9 cellular contexts compared by ENCODE assay signal in the genomic region with DNA sequence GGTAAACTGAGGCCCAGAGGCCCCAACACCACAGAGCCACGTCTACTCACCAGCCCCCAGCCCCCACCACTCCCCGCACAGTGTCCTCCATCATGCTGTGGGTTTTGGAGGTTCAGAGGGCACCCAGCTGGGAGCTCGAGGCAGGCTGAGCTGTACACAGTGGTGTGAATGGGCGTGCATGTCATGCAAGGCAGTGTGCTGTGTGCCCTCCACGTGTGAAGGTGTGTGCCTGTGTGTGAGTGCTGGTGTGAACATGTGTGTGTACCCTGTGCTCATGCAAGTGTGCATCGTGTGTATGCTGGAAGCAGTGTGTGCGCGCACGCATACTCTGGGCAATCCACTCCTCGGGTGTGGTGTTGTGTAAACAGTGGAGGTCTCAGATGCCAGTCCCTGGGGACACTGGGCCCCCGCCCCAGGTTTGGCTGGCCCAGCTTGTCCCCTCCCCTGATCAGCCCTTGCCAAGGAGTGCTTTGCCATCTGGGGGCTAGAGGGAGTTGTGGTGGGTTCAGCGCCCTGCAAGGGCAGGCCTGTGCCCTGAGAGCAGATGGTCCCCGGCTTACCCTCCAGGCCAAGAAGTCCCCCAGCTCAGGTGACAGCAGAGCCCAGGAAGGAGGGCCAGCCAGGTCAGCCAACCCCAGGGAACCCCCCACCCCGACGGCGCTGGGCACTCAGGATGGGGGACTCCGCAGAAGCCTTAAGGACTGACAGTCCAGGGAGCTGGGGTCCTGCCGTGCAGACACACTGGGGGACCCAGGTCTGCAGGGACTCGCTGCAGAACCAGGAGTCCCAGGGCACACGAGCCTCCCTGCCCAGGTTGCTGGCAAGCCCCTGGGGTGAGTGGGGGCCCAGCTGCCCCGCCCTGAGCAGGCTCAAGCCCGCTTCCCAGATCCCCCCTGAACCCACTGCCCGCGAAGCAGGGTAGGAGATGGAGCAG. TPM values are rescaled to one million over a fixed set of nuclear protein-coding genes. Genes with fewer than 3 reads are reported as not detected.
DNase-seq lines count a peak whose midpoint lies in the region; ATAC-seq, FAIRE-seq and TF ChIP-seq lines count a peak whose summit lies in the region.
"Had no signal": no experiment of that assay in that cellular context is flagged by ENCODE, and none has a peak within 500 bp of the region (broad histone marks: within the 10 kb centered on the region; RNA-seq: fewer than 3 reads in every experiment).

No MANE protein-coding gene starts in this region.

- no peaks in the 10 kb centered on the region for H3K79me1 ChIP-seq in H1 (ENCODE audit: low read depth, low read length)

- H4K20me1 ChIP-seq in H1 (replicated peaks in 1 of 2; ENCODE audit: control insufficient read depth in 1 of 2, insufficient read depth in 2 of 2, low read length in 2 of 2), result peaks cover 5 to 6% of the 10 kb centered on the region in 2 experiments

- no peak overlapping the region for H3K23ac ChIP-seq in H1 (ENCODE audit: insufficient read length)

- H3K27me3 ChIP-seq in Caco-2 (replicated peaks; ENCODE audit: control insufficient read depth, insufficient read depth, low read length) (no peaks in the 10 kb centered on the region), H1 (replicated peaks in 1 of 4; ENCODE audit: control insufficient read depth in 3 of 4, extremely low read depth in 1 of 4, insufficient read depth in 3 of 4, low read length in 3 of 4) (peaks cover 12 to 57% (median 43%) of the 10 kb centered on the region in 4 experiments)

- H3K18ac ChIP-seq in H1 (ENCODE audit: extremely low read depth, low read length), result no peak overlapping the region

- no peak overlapping the region for H2BK20ac ChIP-seq in H1 (ENCODE audit: low read length)

- CTCF ChIA-PET in Caco-2 (lab: Charles Lee) (no interaction called here), H1 (lab: Charles Lee; ENCODE audit: partially characterized antibody) (interaction anchor here (0.6 to 3.1 kb wide), 11 partner anchors 8 to 120 kb away, joined by 3 to 14 read pairs (median 4); no protein-coding TSS in a partner anchor)

- no TSS peak for BruUV-seq in Caco-2 (replicated peaks; lab: Mats Ljungman, UMichigan)

- TF ChIP-seq POLR2A in H1 (IDR thresholded peaks at IDR 0.05; ENCODE audit: control extremely low read depth in 1 of 2, low read depth in 2 of 2, low read length in 2 of 2), result no peak

- no peak for FAIRE-seq in H1 (lab: Jason Lieb, UNC)

- H3K9ac ChIP-seq in H1 (replicated peaks in 1 of 4; ENCODE audit: extremely low read depth in 1 of 4, low read depth in 3 of 4, low read length in 3 of 4), result no peak overlapping the region

- no peak overlapping the region for H3K56ac ChIP-seq in H1 (replicated peaks; ENCODE audit: insufficient read length, low read depth, low read length)

- POLR2A ChIA-PET in Caco-2 (lab: Charles Lee), result no interaction called here
- POLR2A ChIA-PET in H1 (lab: Charles Lee; ENCODE audit: partially characterized antibody), result no interaction called here

- ATAC-seq in GM21717 (IDR thresholded peaks at IDR 0.05; ENCODE audit: unreplicated experiment) (no peak), HG03520 (IDR thresholded peaks at IDR 0.05; ENCODE audit: unreplicated experiment) (no peak)
- ATAC-seq: stimulated activated naive B cell treated with anti-CD40 and anti-IgM and Interleukin-4, amounts not matched to agents 10 μg/mL and 1 μg/mL and 100 μg/mL, for 72 hours had no signal

- no peak overlapping the region; the same call in 1 of the 2 replicates for H4K8ac ChIP-seq in H1 (ENCODE audit: extremely low read depth, insufficient read depth, low read length)

- H3K4me2 ChIP-seq in H1 (ENCODE audit: insufficient read depth in 1 of 2, low read depth in 2 of 2, low read length in 2 of 2), result peak overlapping the region in 1 of 2 experiments; percentile 72; a peak in 1 of 4 replicates

- TF ChIP-seq CTCF in Caco-2 (IDR thresholded peaks at IDR 0.05; ENCODE audit: insufficient read depth in 1 of 2, low read depth in 1 of 2, low read length in 1 of 2, severe bottlenecking in 1 of 2, unreplicated experiment in 1 of 2), result no peak
- no peak for TF ChIP-seq CTCF in H1 (IDR thresholded peaks at IDR 0.05; ENCODE audit: control extremely low read depth in 1 of 3, insufficient read depth in 1 of 3, low read depth in 1 of 3, low read length in 3 of 3)
- no peak for TF ChIP-seq CTCF in progenitor cell of endocrine pancreas (IDR thresholded peaks at IDR 0.05; ENCODE audit: unreplicated experiment)

- no peak for TF ChIP-seq RAD21 in H1 (IDR thresholded peaks at IDR 0.05 in 1 of 2, conservative IDR thresholded peaks at IDR 0.05 in 1 of 2; ENCODE audit: low read depth in 2 of 2, low read length in 2 of 2)

- no peak overlapping the region for H3K27ac ChIP-seq in H1 (ENCODE audit: low read depth, low read length)

- H2BK15ac ChIP-seq in H1 (ENCODE audit: low read length), result 0 out of 2 replicates have a peak overlapping the region, but pooled peaks have one; percentile 83

- H3K27ac Mint-ChIP-seq in Caco-2 (ENCODE audit: unreplicated experiment) (peak overlapping the region; percentile 79), progenitor cell of endocrine pancreas (no peak overlapping the region)

- H3K4me3 ChIP-seq in Caco-2 (ENCODE audit: low read depth, low read length) (no peak overlapping the region), H1 (ENCODE audit: extremely low read depth in 1 of 4, insufficient read depth in 2 of 4, low read depth in 3 of 4, low read length in 4 of 4) (no peak overlapping the region)

- H4K91ac ChIP-seq in H1 (replicated peaks; ENCODE audit: insufficient read length, low read length), result peak overlapping the region; percentile 80

- H3K14ac ChIP-seq in H1 (ENCODE audit: insufficient read length), result no peak overlapping the region

- H3K4me1 Mint-ChIP-seq in Caco-2 (ENCODE audit: low read depth, unreplicated experiment) (peaks cover 6% of the 10 kb centered on the region), progenitor cell of endocrine pancreas (ENCODE audit: low read depth) (peaks cover 17% of the 10 kb centered on the region)

- H2BK5ac ChIP-seq in H1 (ENCODE audit: low read depth, low read length), result no peak overlapping the region; the same call in 1 of the 2 replicates

- H2BK120ac ChIP-seq in H1 (replicated peaks; ENCODE audit: low read depth, low read length), result no peak overlapping the region

- H3K9me3 ChIP-seq in Caco-2 (no peaks in the 10 kb centered on the region), H1 (ENCODE audit: insufficient read depth in 2 of 2, low read depth in 1 of 2, low read length in 1 of 2) (no peaks in the 10 kb centered on the region)

- intact Hi-C loops in Caco-2 (cut with micrococcal nuclease; ENCODE audit: unreplicated experiment), result no loop called here

- H2AK5ac ChIP-seq in H1 (ENCODE audit: low read depth, low read length), result peak overlapping the region; percentile 98

- 83% methylated on average over 24 of the region's 24 CpGs; no CpG with 5 or more reads in 1 of the 2 experiments for WGBS in H1 (ENCODE audit: extremely low coverage in 1 of 2, insufficient coverage in 1 of 2, insufficient read length in 1 of 2, insufficient replicate concordance in 2 of 2, low coverage in 1 of 2, low lambda C conversion rate in 2 of 2, missing lambda C conversion rate in 1 of 2), 2 experiments

- H3K79me2 ChIP-seq in H1 (ENCODE audit: control insufficient read depth in 1 of 2, insufficient read depth in 2 of 2, low read length in 2 of 2), result no peaks in the 10 kb centered on the region

- H3K27me3 Mint-ChIP-seq in Caco-2 (ENCODE audit: insufficient read depth, unreplicated experiment) (peaks cover under 1% of the 10 kb centered on the region), progenitor cell of endocrine pancreas (peaks cover 6% of the 10 kb centered on the region)

- no peak overlapping the region for H3K4ac ChIP-seq in H1 (replicated peaks; ENCODE audit: insufficient read length, low read depth, low read length)

- no peak for TF ChIP-seq EP300 in H1 (IDR thresholded peaks at IDR 0.05; ENCODE audit: borderline replicate concordance in 1 of 2, low read depth in 2 of 2, low read length in 2 of 2)

- H3K9me3 Mint-ChIP-seq in Caco-2 (ENCODE audit: unreplicated experiment), result no peaks in the 10 kb centered on the region
- no peaks in the 10 kb centered on the region for H3K9me3 Mint-ChIP-seq in progenitor cell of endocrine pancreas (ENCODE audit: low read depth)
- H3K9me3 Mint-ChIP-seq: stimulated activated naive B cell treated with anti-CD40 and anti-IgM and Interleukin-4, amounts not matched to agents 10 μg/mL and 1 μg/mL and 100 μg/mL, for 72 hours had no signal

- peak overlapping the region; percentile 77 for H3K4me3 Mint-ChIP-seq in Caco-2 (ENCODE audit: unreplicated experiment)
- peak overlapping the region; percentile 24 for H3K4me3 Mint-ChIP-seq in progenitor cell of endocrine pancreas (ENCODE audit: low read depth)

- H3K36me3 Mint-ChIP-seq in Caco-2 (ENCODE audit: insufficient read depth, unreplicated experiment) (peaks cover 47% of the 10 kb centered on the region), progenitor cell of endocrine pancreas (ENCODE audit: insufficient read depth) (no peaks in the 10 kb centered on the region)
- H3K36me3 Mint-ChIP-seq: stimulated activated naive B cell treated with anti-CD40 and anti-IgM and Interleukin-4, amounts not matched to agents 10 μg/mL and 1 μg/mL and 100 μg/mL, for 72 hours had no signal

- H3K36me3 ChIP-seq in Caco-2 (ENCODE audit: control insufficient read depth, insufficient read depth, low read length) (no peaks in the 10 kb centered on the region), H1 (ENCODE audit: control insufficient read depth in 2 of 4, insufficient read depth in 4 of 4, low read length in 3 of 4) (no peaks in the 10 kb centered on the region)

- H2AFZ ChIP-seq in H1 (ENCODE audit: low read length), result no peak overlapping the region

- DNase-seq in Caco-2, result peak in 1 of 2 experiments; percentile 42
- peak; percentile 81 for DNase-seq in NCI-H1694 (lab: John Stamatoyannopoulos, UW)
- DNase-seq in H1 (ENCODE audit: low read depth in 1 of 2, low spot score in 2 of 2), result no peak
- DNase-seq in progenitor cell of endocrine pancreas (ENCODE audit: low spot score, unreplicated experiment), result no peak
- DNase-seq in DMS53 treated with DMSO at 0.1 percent for 48 hours (lab: John Stamatoyannopoulos, UW; ENCODE audit: unreplicated experiment), result no peak
- DNase-seq: NCI-H187 treated with DMSO at 0.1 percent for 48 hours; stimulated activated naive B cell treated with anti-CD40 and anti-IgM and Interleukin-4, amounts not matched to agents 10 μg/mL and 1 μg/mL and 100 μg/mL, for 72 hours had no signal

- peak overlapping the region; percentile 75; the same call in 1 of the 2 replicates for H2BK12ac ChIP-seq in H1 (ENCODE audit: low read depth, low read length)

- H4K5ac ChIP-seq in H1 (ENCODE audit: insufficient read length, low read depth, low read length), result no peak overlapping the region

- H3K23me2 ChIP-seq in H1 (ENCODE audit: low read depth, low read length), result peaks cover 11% of the 10 kb centered on the region; the same call in 1 of the 2 replicates

- H3K4me1 ChIP-seq in Caco-2 (peaks cover 63% of the 10 kb centered on the region), H1 (replicated peaks in 1 of 4; ENCODE audit: control insufficient read depth in 3 of 4, insufficient read depth in 4 of 4, low read length in 3 of 4) (peaks cover 0 to 20% (median 10%) of the 10 kb centered on the region in 4 experiments; a peak in 6 of 7 replicates)

RNA-seq across cellular contexts. Expression of a gene that starts 23.8 kb away (rescaled TPM):
- total RNA-seq in Caco-2 (2022), result 0.19 TPM in 1 of 2 replicates, not detected in the other
- total RNA-seq in H1 (2021; fragmentation: NEBNext Ultra II Directional; extraction: Animal tissue kit (Norgen Biotek cat#: 25700)), result not detected in 2 replicates
- 0.11 and 0.28 TPM in 2 replicates for polyA plus RNA-seq in H1 (2011; rRNA removed)
- polyA plus RNA-seq in H1 (2011; cell fraction: cytosol; rRNA removed), result 0.26 TPM
- 0.54 TPM for polyA plus RNA-seq in H1 (2011; cell fraction: nucleus; rRNA removed)
- 0.09 to 0.15 TPM (median 0.15 TPM) in 3 of 4 replicates, not detected in the other for polyA plus RNA-seq in H1 (2012, experiment 1 of 2)
- polyA plus RNA-seq in H1 (2012, experiment 2 of 2), result 0.21 TPM
- not detected for polyA plus RNA-seq in H1 (2013, experiment 1 of 2)
- polyA plus RNA-seq in H1 (2013, experiment 2 of 2), result 0.04 TPM
- 0.16 TPM in 1 of 2 replicates, not detected in the other for polyA minus RNA-seq in H1 (2011; rRNA and poly(A)+ RNA removed)
- polyA minus RNA-seq in H1 (2011; cell fraction: cytosol; rRNA and poly(A)+ RNA removed), result not detected
- not detected for polyA minus RNA-seq in H1 (2011; cell fraction: nucleus; rRNA and poly(A)+ RNA removed)
- total RNA-seq in progenitor cell of endocrine pancreas, result 0.57 and 0.69 TPM in 2 replicates
